In the genomic region with DNA sequence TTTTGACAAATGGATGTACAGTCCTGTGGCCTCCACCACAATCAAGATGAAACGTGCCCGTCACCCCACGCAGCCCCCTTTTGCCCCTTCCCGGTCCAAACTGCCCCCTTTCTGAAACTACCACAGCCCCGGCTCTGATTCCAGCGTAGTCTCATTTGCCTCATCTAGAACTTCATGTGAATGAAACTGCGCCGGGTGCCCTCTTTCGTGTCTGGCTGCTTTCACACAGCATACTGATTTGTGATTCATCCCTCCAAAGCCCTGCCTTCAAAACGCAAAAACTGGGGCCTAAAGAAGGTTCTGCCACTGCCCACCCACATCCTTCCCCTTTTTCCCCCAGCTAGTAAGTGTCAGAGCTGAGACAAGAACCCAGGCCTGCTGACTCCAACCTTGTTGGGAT, we compare ENCODE assay signal across 15 cellular contexts. TPM values are rescaled to one million over a fixed set of nuclear protein-coding genes. Genes with fewer than 3 reads are reported as not detected.
DNase-seq lines count a peak whose midpoint lies in the region; ATAC-seq and TF ChIP-seq lines count a peak whose summit lies in the region.
"Had no signal": no experiment of that assay in that cellular context is flagged by ENCODE, and none has a peak within 500 bp of the region (broad histone marks: within the 10 kb centered on the region; RNA-seq: fewer than 3 reads in every experiment).

No MANE protein-coding gene starts in this region.

- H3K4me1 ChIP-seq in smooth muscle cell (ENCODE audit: low read depth): peaks cover 33% of the 10 kb centered on the region

- H3K27ac ChIP-seq in smooth muscle cell (ENCODE audit: low read depth) (peak overlapping the region; percentile 98), coronary artery (no peak overlapping the region)
- H3K27ac ChIP-seq: foreskin keratinocyte, tibial artery had no signal

- DNase-seq in Ammon's horn (ENCODE audit: low spot score) (peak; percentile 56), NOMO-1 (lab: John Stamatoyannopoulos, UW; ENCODE audit: unreplicated experiment in 2 of 2) (peak; percentile 80 to 82), smooth muscle cell (lab: John Stamatoyannopoulos, UW; ENCODE audit: unreplicated experiment) (no peak), epidermal melanocyte (ENCODE audit: insufficient read length, low spot score) (no peak), Right ventricle myocardium inferior (ENCODE audit: missing footprints) (no peak), coronary artery (ENCODE audit: low spot score) (no peak)
- peak in 1 of 2 donors; percentile 12 for DNase-seq in activated naive CD4-positive, alpha-beta T cell treated with anti-CD3 and anti-CD28 coated beads, Interleukin-2, amount 50 U/mL, for 72 hours (ENCODE audit: low spot score in 2 of 2)
- DNase-seq: BE2C, foreskin keratinocyte, islet precursor cell, NCI-H1048, NCI-H526, SW 1271, tibial artery had no signal

- ATAC-seq in activated naive CD4-positive, alpha-beta T cell treated with anti-CD3 and anti-CD28 coated beads, Interleukin-2, amount 50 U/mL, for 72 hours: peak; percentile 43 to 66
- ATAC-seq in Right ventricle myocardium inferior: no peak
- no peak for ATAC-seq in GM19328 (IDR thresholded peaks at IDR 0.05; ENCODE audit: unreplicated experiment)
- ATAC-seq: foreskin keratinocyte had no signal

- peaks cover 2 to 11% of the 10 kb centered on the region in 2 donors for H3K36me3 Mint-ChIP-seq in activated naive CD4-positive, alpha-beta T cell treated with anti-CD3 and anti-CD28 coated beads, Interleukin-2, amount 50 U/mL, for 72 hours

- H3K9me3 ChIP-seq in smooth muscle cell (replicated peaks; ENCODE audit: low read depth): no peaks in the 10 kb centered on the region
- H3K9me3 ChIP-seq: BE2C, tibial artery had no signal

- no peak overlapping the region for H3K4me3 ChIP-seq in smooth muscle cell
- no peak overlapping the region for H3K4me3 ChIP-seq in coronary artery
- H3K4me3 ChIP-seq: tibial artery had no signal

- WGBS in smooth muscle cell (ENCODE audit: low lambda C conversion rate): 60% methylated on average over 10 of the region's 10 CpGs

- H3K9me3 Mint-ChIP-seq in activated naive CD4-positive, alpha-beta T cell treated with anti-CD3 and anti-CD28 coated beads, Interleukin-2, amount 50 U/mL, for 72 hours: no peaks in the 10 kb centered on the region

- H3K27me3 ChIP-seq in smooth muscle cell (ENCODE audit: low read depth): no peaks in the 10 kb centered on the region
- H3K27me3 ChIP-seq: BE2C, foreskin keratinocyte, tibial artery had no signal

- H3K27ac Mint-ChIP-seq in activated naive CD4-positive, alpha-beta T cell treated with anti-CD3 and anti-CD28 coated beads, Interleukin-2, amount 50 U/mL, for 72 hours: peak overlapping the region; percentile 69 to 85

- peaks cover 3% of the 10 kb centered on the region for H4K20me1 ChIP-seq in smooth muscle cell (ENCODE audit: low read depth)

- no peak overlapping the region for H2AFZ ChIP-seq in smooth muscle cell (ENCODE audit: low read depth)

- no peaks in the 10 kb centered on the region for H3K79me2 ChIP-seq in smooth muscle cell (ENCODE audit: low read depth)

- no peak overlapping the region for H3K9ac ChIP-seq in smooth muscle cell (ENCODE audit: low read depth)

- peaks cover 23% of the 10 kb centered on the region for H3F3A ChIP-seq in smooth muscle cell (ENCODE audit: low read depth)

- intact Hi-C loops in Right ventricle myocardium inferior (cut with DNase I): no loop called here

- no peaks in the 10 kb centered on the region for H3K36me3 ChIP-seq in smooth muscle cell (ENCODE audit: low read depth)

- TF ChIP-seq CTCF in smooth muscle cell (IDR thresholded peaks at IDR 0.05; ENCODE audit: borderline replicate concordance, insufficient read depth, poor library complexity, severe bottlenecking) (no peak), coronary artery (IDR thresholded peaks at IDR 0.05) (no peak)

- peak overlapping the region; percentile 55 for H3K4me2 ChIP-seq in smooth muscle cell

RNA-seq across cellular contexts. Expression of a gene that starts 31.5 kb away (rescaled TPM):
- total RNA-seq in activated naive CD4-positive, alpha-beta T cell treated with anti-CD3 and anti-CD28 coated beads, Interleukin-2, amount 50 U/mL, for 72 hours: 10 to 100 TPM; 13.5 to 14.0 TPM
- total RNA-seq in smooth muscle cell: 28.0 and 39.8 TPM in 2 replicates
- 49.7 and 59.3 TPM in 2 replicates for polyA plus RNA-seq in smooth muscle cell
- 5.0 TPM for total RNA-seq in Right ventricle myocardium inferior

Comparison
In these comparisons a context has a peak if more than half of its experiments do, and no peak if none do; other contexts are left out.
1. DNase-seq: peak in Ammon's horn (single experiment) and NOMO-1 (2 of 2); none in smooth muscle cell (single experiment), epidermal melanocyte (single experiment), Right ventricle myocardium inferior (single experiment) and coronary artery (single experiment).
2. ATAC-seq: peak in activated naive CD4-positive, alpha-beta T cell treated with anti-CD3 and anti-CD28 coated beads, Interleukin-2, amount 50 U/mL, for 72 hours (2 of 2); none in Right ventricle myocardium inferior (single experiment) and GM19328 (single experiment).